8 cellular contexts compared by ENCODE assay signal in genomic region chr16:85616608-85617311, GRCh38. TPM values are rescaled to one million over a fixed set of nuclear protein-coding genes. Genes with fewer than 3 reads are reported as not detected.
DNase-seq lines count a peak whose midpoint lies in the region; ATAC-seq and TF ChIP-seq lines count a peak whose summit lies in the region.

No MANE protein-coding gene starts in this region.

- peak overlapping the region; percentile 7 for H3K4me2 ChIP-seq in trophoblast cell (ENCODE audit: low read length)

- DNase-seq in stimulated activated CD4-positive, alpha-beta T cell treated with anti-CD3 and anti-CD28 coated beads, Interleukin-1b, Interleukin-23, amount 100 ng/mL, for 48 hours, result peak; percentile 20
- DNase-seq in stimulated activated CD4-positive, alpha-beta T cell treated with anti-CD3 and anti-CD28 coated beads, Interleukin-12 subunit alpha, Interleukin-12 subunit beta, amount 100 ng/mL, for 4 hours, result no peak
- peak; percentile 84 to 90 for DNase-seq in NOMO-1 (lab: John Stamatoyannopoulos, UW; ENCODE audit: unreplicated experiment in 2 of 2)
- no peak for DNase-seq in trophoblast cell
- no peak for DNase-seq in DMS53 treated with DMSO at 0.1 percent for 48 hours (lab: John Stamatoyannopoulos, UW; ENCODE audit: unreplicated experiment)
- DNase-seq in foreskin fibroblast, result no peak

- no peak overlapping the region for H4K12ac ChIP-seq in trophoblast cell (ENCODE audit: low read depth, low read length)

- no peak overlapping the region for H3K23ac ChIP-seq in trophoblast cell (ENCODE audit: low read length)

- H3K4me1 ChIP-seq in duodenal mucosa (ENCODE audit: control insufficient read depth in 1 of 2, insufficient read depth in 2 of 2, low read length in 2 of 2), result peaks cover 39 to 62% of the 10 kb centered on the region in 2 donors
- H3K4me1 ChIP-seq in trophoblast cell (ENCODE audit: control insufficient read depth in 1 of 2, insufficient read depth in 2 of 2, low read length in 2 of 2), result peaks cover 46 to 48% of the 10 kb centered on the region in 2 experiments

- peak overlapping the region; percentile 11 for H4K8ac ChIP-seq in trophoblast cell (ENCODE audit: low read depth, low read length)

- H3K14ac ChIP-seq in trophoblast cell (ENCODE audit: low read length), result peak overlapping the region; percentile 51

- H3K9ac ChIP-seq in duodenal mucosa (ENCODE audit: low read depth in 1 of 2, low read length in 2 of 2) (peak overlapping the region; percentile 9 to 43), trophoblast cell (ENCODE audit: low read length) (no peak overlapping the region)

- peaks cover 26% of the 10 kb centered on the region for H3K79me2 ChIP-seq in trophoblast cell (ENCODE audit: control insufficient read depth, insufficient read depth, low read length, poor library complexity)

- H3K79me1 ChIP-seq in trophoblast cell (ENCODE audit: low read length), result peaks cover 37% of the 10 kb centered on the region

- no peak overlapping the region for H2AFZ ChIP-seq in trophoblast cell (ENCODE audit: insufficient read depth, low read length, poor library complexity)

- H3K4ac ChIP-seq in trophoblast cell (ENCODE audit: low read depth, low read length), result peak overlapping the region; percentile 57

- H3K9me3 ChIP-seq in duodenal mucosa (ENCODE audit: control insufficient read depth in 1 of 2, low read length in 2 of 2), result no peaks in the 10 kb centered on the region
- H3K9me3 ChIP-seq in trophoblast cell (ENCODE audit: insufficient read depth, low read depth, low read length), result no peaks in the 10 kb centered on the region

- peak overlapping the region; percentile 0 for H2BK5ac ChIP-seq in trophoblast cell (ENCODE audit: low read depth, low read length, poor library complexity)

- peak overlapping the region; percentile 1 for H4K91ac ChIP-seq in trophoblast cell (ENCODE audit: low read depth, low read length)

- H2BK120ac ChIP-seq in trophoblast cell (ENCODE audit: insufficient read depth, low read length, poor library complexity), result peak overlapping the region; percentile 17

- no peak overlapping the region for H2BK12ac ChIP-seq in trophoblast cell (ENCODE audit: low read length)

- H3K18ac ChIP-seq in trophoblast cell (ENCODE audit: low read length), result peak overlapping the region; percentile 60

- H3K4me3 ChIP-seq in duodenal mucosa (ENCODE audit: low read depth in 1 of 2, low read length in 2 of 2) (peak overlapping the region; percentile 23 to 44), trophoblast cell (ENCODE audit: low read depth, low read length) (no peak overlapping the region), foreskin fibroblast (ENCODE audit: low read depth in 1 of 2, low read length in 2 of 2) (no peak overlapping the region)

- no peak for ATAC-seq in HG03159 (IDR thresholded peaks at IDR 0.05; ENCODE audit: unreplicated experiment)

- WGBS in trophoblast cell (ENCODE audit: extremely low coverage, insufficient coverage, insufficient read length), result no CpG with 5 or more reads among the region's 28 CpGs

- no peak overlapping the region for H3K27ac ChIP-seq in duodenal mucosa (ENCODE audit: low read depth, low read length)
- peak overlapping the region; percentile 7 for H3K27ac ChIP-seq in trophoblast cell (ENCODE audit: low read depth, low read length)

- H3K27me3 ChIP-seq in duodenal mucosa (ENCODE audit: control insufficient read depth in 1 of 2, insufficient read depth in 2 of 2, low read length in 2 of 2), result no peaks in the 10 kb centered on the region
- H3K27me3 ChIP-seq in trophoblast cell (ENCODE audit: insufficient read depth, low read length), result no peaks in the 10 kb centered on the region

- no peak overlapping the region for H2AK5ac ChIP-seq in trophoblast cell (ENCODE audit: low read length)

- H3K36me3 ChIP-seq in duodenal mucosa (ENCODE audit: control insufficient read depth in 1 of 2, insufficient read depth in 2 of 2, low read length in 2 of 2) (peaks cover 0 to 10% of the 10 kb centered on the region in 2 donors), trophoblast cell (ENCODE audit: control insufficient read depth in 1 of 2, insufficient read depth in 2 of 2, low read length in 2 of 2) (peaks cover 8 to 12% of the 10 kb centered on the region in 2 experiments)

- no peak for TF ChIP-seq CTCF in foreskin fibroblast (IDR thresholded peaks at IDR 0.05; ENCODE audit: low read depth, low read length)

RNA-seq across cellular contexts. Expression of gene GSE1, which starts 3.6 kb away (rescaled TPM):
- polyA plus RNA-seq in trophoblast cell (2013), result 175 and 188 TPM in 2 replicates

Comparison
In these comparisons a context has a peak if more than half of its experiments do, and no peak if none do; other contexts are left out.
1. DNase-seq: peak in stimulated activated CD4-positive, alpha-beta T cell treated with anti-CD3 and anti-CD28 coated beads, Interleukin-1b, Interleukin-23, amount 100 ng/mL, for 48 hours (single experiment) and NOMO-1 (2 of 2); none in stimulated activated CD4-positive, alpha-beta T cell treated with anti-CD3 and anti-CD28 coated beads, Interleukin-12 subunit alpha, Interleukin-12 subunit beta, amount 100 ng/mL, for 4 hours (single experiment), trophoblast cell (0 of 2), DMS53 treated with DMSO at 0.1 percent for 48 hours (single experiment) and foreskin fibroblast (0 of 2).
2. H3K4me3 ChIP-seq: peak in duodenal mucosa (2 of 2); none in trophoblast cell (single experiment) and foreskin fibroblast (0 of 2).